25 cellular contexts compared by ENCODE assay signal in genomic region chr2:182291296-182291695, GRCh38.
"Had no signal": no experiment of that assay in that cellular context is flagged by ENCODE, and none has a peak within 500 bp of the region (broad histone marks: within the 10 kb centered on the region; RNA-seq: fewer than 3 reads in every experiment).

No MANE protein-coding gene starts in this region.

- H3K27me3 ChIP-seq: brain microvascular endothelial cell, gastrocnemius medialis, right atrium auricular region, uterus had no signal

- H3K27ac ChIP-seq: brain microvascular endothelial cell, gastrocnemius medialis, lower lobe of right lung, right atrium auricular region, thoracic aorta, uterus had no signal

- H3K4me3 ChIP-seq: gastrocnemius medialis, lower lobe of right lung, right atrium auricular region, thoracic aorta, uterus had no signal

- DNase-seq: activated CD4-positive, alpha-beta T cell treated with anti-CD3 and anti-CD28 coated beads for 48 hours; activated CD4-positive, alpha-beta T cell treated with anti-CD3 and anti-CD28 coated beads, Interleukin-2, amount 50 U/mL, for 48 hours; activated CD4-positive, CD25-positive, alpha-beta regulatory T cell; activated CD8-positive, alpha-beta memory T cell treated with anti-CD3 and anti-CD28 coated beads, Interleukin-2, amount 50 U/mL, for 4 hours; activated effector memory CD4-positive, alpha-beta T cell treated with anti-CD3 and anti-CD28 coated beads, Interleukin-2, amount 50 U/mL, for 16 hours; activated naive CD4-positive, alpha-beta T cell treated with anti-CD3 and anti-CD28 coated beads for 36 hours; activated naive CD8-positive, alpha-beta T cell treated with anti-CD3 and anti-CD28 coated beads for 36 hours; activated T-cell treated with anti-CD3 and anti-CD28 coated beads, Interleukin-2, amount 50 U/mL, for 1 hour; amniotic stem cell; brain microvascular endothelial cell; caudate nucleus; gastrocnemius medialis; hypothalamus; immature natural killer cell; lower lobe of right lung; mesendoderm; natural killer cell; stimulated activated CD4-positive, alpha-beta T cell treated with anti-CD3 and anti-CD28 coated beads, Interleukin-12 subunit alpha, Interleukin-12 subunit beta, amount 100 ng/mL, for 4 hours; stimulated activated CD4-positive, alpha-beta T cell treated with anti-CD3 and anti-CD28 coated beads, Interleukin-4, amount 100 ng/mL, for 24 hours; T-helper 1 cell; trophoblast cell; uterus had no signal

- H3K4me1 ChIP-seq: gastrocnemius medialis, lower lobe of right lung, right atrium auricular region, uterus had no signal

- H3K9me3 ChIP-seq: gastrocnemius medialis, lower lobe of right lung, right atrium auricular region, thoracic aorta, uterus had no signal

- ATAC-seq: gastrocnemius medialis; lower lobe of right lung; natural killer cell; stimulated activated effector memory CD8-positive, alpha-beta T cell treated with anti-CD3 and anti-CD28 coated beads, Interleukin-12 subunit alpha, Interleukin-12 subunit beta, amount 100 ng/mL, for 72 hours had no signal
